Comparison of ENCODE assay signal across 27 cellular contexts in the genomic region with DNA sequence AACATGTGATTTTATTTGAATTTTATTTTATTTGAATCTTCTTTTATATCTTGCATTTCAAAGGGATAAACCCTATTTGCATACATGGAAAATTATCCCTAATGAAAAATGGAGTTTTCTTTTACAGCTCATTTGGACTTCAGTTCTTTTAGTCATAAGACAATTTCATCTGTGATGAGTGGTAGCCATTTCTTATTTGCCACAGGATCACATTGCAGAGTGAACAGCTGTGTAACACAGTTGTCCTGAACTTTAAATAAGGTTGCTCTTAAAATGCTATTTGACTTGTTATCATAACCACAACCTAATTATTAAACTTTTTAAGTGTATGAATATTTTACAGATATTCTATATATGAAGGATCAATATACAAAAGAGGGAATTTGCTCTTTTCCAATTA.
"Had no signal": no experiment of that assay in that cellular context is flagged by ENCODE, and none has a peak within 500 bp of the region (broad histone marks: within the 10 kb centered on the region; RNA-seq: fewer than 3 reads in every experiment).

No MANE protein-coding gene starts in this region.

- H3K4me3 Mint-ChIP-seq: naive B cell; natural killer cell; nephron progenitor cell; neural progenitor cell; stimulated activated memory B cell treated with anti-CD40 and anti-IgM and Interleukin-4, amounts not matched to agents 10 μg/mL and 1 μg/mL and 100 μg/mL, for 72 hours; stimulated activated naive CD8-positive, alpha-beta T cell treated with anti-CD3 and anti-CD28 coated beads, Interleukin-15, amount 100 ng/mL, for 72 hours; type B pancreatic cell had no signal

- H3K9ac ChIP-seq: neural progenitor cell, parathyroid adenoma had no signal

- H3K27me3 Mint-ChIP-seq: progenitor cell of endocrine pancreas; stimulated activated naive CD8-positive, alpha-beta T cell treated with anti-CD3 and anti-CD28 coated beads, Interleukin-15, amount 100 ng/mL, for 72 hours; type B pancreatic cell had no signal

- DNase-seq: kidney; left colon; left lung; lower lobe of right lung; mammary epithelial cell; mesenchymal stem cell; naive B cell; natural killer cell; nephron progenitor cell; occipital lobe; retina; right cardiac atrium; small intestine; spleen; stimulated activated CD4-positive, alpha-beta T cell treated with anti-CD3 and anti-CD28 coated beads, Interleukin-4, amount 100 ng/mL, for 24 hours; stimulated activated naive CD4-positive, alpha-beta T cell treated with Interleukin-2 at 50 U/mL for 16 hours; stimulated activated naive CD8-positive, alpha-beta T cell treated with anti-CD3 and anti-CD28 coated beads, Interleukin-15, amount 100 ng/mL, for 72 hours; substantia nigra; uterus had no signal

- H2AFZ ChIP-seq: hepatocyte, neural progenitor cell, parathyroid adenoma had no signal

- H3K4me3 ChIP-seq: hepatocyte, left lung, lower lobe of right lung, neural progenitor cell, spleen, tibial nerve, uterus had no signal

- H3K4me2 ChIP-seq: hepatocyte, neural progenitor cell had no signal

- H3K27me3 ChIP-seq: hepatocyte, left lung, neural progenitor cell, spleen, tibial nerve, uterus had no signal

- H3K79me2 ChIP-seq: hepatocyte had no signal

- H3K27ac ChIP-seq: hepatocyte, left lung, lower lobe of right lung, neural progenitor cell, neutrophil, parathyroid adenoma, spleen, tibial nerve, uterus had no signal

- H3K9me3 Mint-ChIP-seq: natural killer cell; nephron progenitor cell; neural progenitor cell; stimulated activated memory B cell treated with anti-CD40 and anti-IgM and Interleukin-4, amounts not matched to agents 10 μg/mL and 1 μg/mL and 100 μg/mL, for 72 hours had no signal

- H3K36me3 ChIP-seq: left lung, lower lobe of right lung, neural progenitor cell, neutrophil, spleen, tibial nerve, uterus had no signal

- H3K27ac Mint-ChIP-seq: naive B cell; natural killer cell; nephron progenitor cell; neural progenitor cell; progenitor cell of endocrine pancreas; stimulated activated memory B cell treated with anti-CD40 and anti-IgM and Interleukin-4, amounts not matched to agents 10 μg/mL and 1 μg/mL and 100 μg/mL, for 72 hours; stimulated activated naive CD8-positive, alpha-beta T cell treated with anti-CD3 and anti-CD28 coated beads, Interleukin-15, amount 100 ng/mL, for 72 hours; type B pancreatic cell had no signal

- H3K4me1 ChIP-seq: left lung, lower lobe of right lung, neural progenitor cell, spleen, tibial nerve, uterus had no signal

- H3K36me3 Mint-ChIP-seq: naive B cell; natural killer cell; neural progenitor cell; stimulated activated memory B cell treated with anti-CD40 and anti-IgM and Interleukin-4, amounts not matched to agents 10 μg/mL and 1 μg/mL and 100 μg/mL, for 72 hours; type B pancreatic cell had no signal

- H3K4me1 Mint-ChIP-seq: naive B cell; natural killer cell; neural progenitor cell; stimulated activated memory B cell treated with anti-CD40 and anti-IgM and Interleukin-4, amounts not matched to agents 10 μg/mL and 1 μg/mL and 100 μg/mL, for 72 hours; stimulated activated naive CD8-positive, alpha-beta T cell treated with anti-CD3 and anti-CD28 coated beads, Interleukin-15, amount 100 ng/mL, for 72 hours had no signal

- H3K9me3 ChIP-seq: left lung, lower lobe of right lung, neutrophil, spleen, tibial nerve, uterus had no signal
